10 cellular contexts compared by ENCODE assay signal in the genomic region with DNA sequence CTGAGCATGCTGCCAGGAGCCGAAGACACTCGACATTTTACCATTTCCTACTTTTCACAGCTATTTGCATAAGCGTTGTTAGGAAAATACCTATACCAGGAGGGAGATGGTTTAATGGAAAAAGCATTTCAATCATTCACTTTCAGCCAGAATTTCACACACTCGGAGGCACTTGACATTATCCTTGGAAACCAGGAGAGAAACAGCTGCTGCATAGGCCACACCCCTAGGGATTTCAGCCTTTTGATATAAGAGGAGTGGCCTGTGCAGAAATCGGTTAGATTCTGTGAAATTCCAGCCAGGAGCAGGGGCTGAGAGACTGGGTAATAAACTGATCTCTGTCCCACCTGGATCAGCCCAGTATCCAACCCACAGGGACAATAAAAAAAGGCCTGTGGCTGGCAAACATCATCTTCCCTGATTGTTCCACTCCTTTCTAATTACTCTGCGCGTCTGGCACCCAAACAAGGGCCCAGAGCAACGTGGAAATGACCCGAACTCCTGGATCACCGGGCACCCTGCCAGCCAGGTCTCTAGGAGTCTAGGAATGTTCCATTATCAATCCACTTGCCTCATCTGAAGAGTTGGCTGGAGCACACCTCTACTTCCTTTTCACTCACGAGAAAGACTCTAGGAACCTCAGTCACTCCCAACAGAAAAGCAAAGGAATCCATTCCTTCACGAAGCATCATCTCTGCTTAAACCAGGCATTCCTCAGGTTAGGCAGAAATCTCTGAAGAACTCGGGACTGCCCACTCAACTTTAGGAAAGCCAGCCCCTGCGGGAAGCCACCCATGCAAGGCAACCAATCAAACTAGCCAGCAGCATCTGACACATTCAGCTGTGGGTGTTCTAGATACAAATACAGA. TPM values are rescaled to one million over a fixed set of nuclear protein-coding genes. Genes with fewer than 3 reads are reported as not detected.
DNase-seq lines count a peak whose midpoint lies in the region; ATAC-seq and TF ChIP-seq lines count a peak whose summit lies in the region.
"Had no signal": no experiment of that assay in that cellular context is flagged by ENCODE, and none has a peak within 500 bp of the region (broad histone marks: within the 10 kb centered on the region; RNA-seq: fewer than 3 reads in every experiment).

No MANE protein-coding gene starts in this region.

- ATAC-seq in mucosa of descending colon (peak; percentile 78), GM21526 (IDR thresholded peaks at IDR 0.05; ENCODE audit: low FRiP score, unreplicated experiment) (no peak)

- no peak for TF ChIP-seq CTCF in mucosa of descending colon (IDR thresholded peaks at IDR 0.05)

- H3K4me3 ChIP-seq in mucosa of descending colon: no peak overlapping the region

- H3K27ac Mint-ChIP-seq in immature natural killer cell: peak overlapping the region in 2 of 6 donors; percentile 40 to 70

- no peak overlapping the region for H3K4me3 Mint-ChIP-seq in immature natural killer cell

- H3K9me3 ChIP-seq in mucosa of descending colon: no peaks in the 10 kb centered on the region

- H3K9me3 Mint-ChIP-seq in immature natural killer cell: no peaks in the 10 kb centered on the region

- peaks cover 12% of the 10 kb centered on the region for H3K4me1 ChIP-seq in mucosa of descending colon (ENCODE audit: low read depth)

- peak; percentile 17 for DNase-seq in DMS 273 treated with DMSO at 0.1 percent for 48 hours (lab: John Stamatoyannopoulos, UW)
- DNase-seq in NCI-H2171 (lab: John Stamatoyannopoulos, UW): peak; percentile 80
- peak; percentile 74 for DNase-seq in dermis blood vessel endothelial cell
- peak; percentile 72 to 73 (median 72) for DNase-seq in mucosa of descending colon
- DNase-seq in immature natural killer cell: no peak
- no peak for DNase-seq in activated CD4-positive, CD25-positive, alpha-beta regulatory T cell (lab: John Stamatoyannopoulos, UW)
- DNase-seq in epidermal melanocyte (ENCODE audit: insufficient read length, low spot score): no peak
- DNase-seq: central memory CD4-positive, alpha-beta T cell; KBM-7 had no signal

- H3K27me3 Mint-ChIP-seq in immature natural killer cell (ENCODE audit: low read depth in 3 of 3): peaks cover 0 to 3% (median 1%) of the 10 kb centered on the region in 3 donors

- H3K36me3 Mint-ChIP-seq in immature natural killer cell: peaks cover 0 to 17% (median 17%) of the 10 kb centered on the region in 3 donors

- H3K4me1 Mint-ChIP-seq in immature natural killer cell: peaks cover 44 to 47% of the 10 kb centered on the region in 2 donors

- H3K36me3 ChIP-seq in mucosa of descending colon (ENCODE audit: low read depth): no peaks in the 10 kb centered on the region

- intact Hi-C loops in mucosa of descending colon (cut with DNase I, micrococcal nuclease): no loop called here

RNA-seq across cellular contexts. Expression of a gene that starts 37.9 kb away (rescaled TPM):
- total RNA-seq in dermis blood vessel endothelial cell: 5.8 and 8.8 TPM in 2 replicates
- total RNA-seq in mucosa of descending colon: 10 to 100 TPM; 19.7 to 29.5 (median 26.0) TPM
- 10 to 100 TPM in 2 of 3 donors, 1 to 10 TPM in 1; 3.8 to 21.1 (median 11.9) TPM for polyA plus RNA-seq in immature natural killer cell

Comparison
In these comparisons a context has a peak if more than half of its experiments do, and no peak if none do; other contexts are left out.
1. DNase-seq: peak in DMS 273 treated with DMSO at 0.1 percent for 48 hours (single experiment), NCI-H2171 (single experiment), dermis blood vessel endothelial cell (single experiment) and mucosa of descending colon (3 of 3); none in immature natural killer cell (0 of 3), activated CD4-positive, CD25-positive, alpha-beta regulatory T cell (0 of 4) and epidermal melanocyte (single experiment).